Comparison of ENCODE assay signal across 27 cellular contexts in the genomic region with DNA sequence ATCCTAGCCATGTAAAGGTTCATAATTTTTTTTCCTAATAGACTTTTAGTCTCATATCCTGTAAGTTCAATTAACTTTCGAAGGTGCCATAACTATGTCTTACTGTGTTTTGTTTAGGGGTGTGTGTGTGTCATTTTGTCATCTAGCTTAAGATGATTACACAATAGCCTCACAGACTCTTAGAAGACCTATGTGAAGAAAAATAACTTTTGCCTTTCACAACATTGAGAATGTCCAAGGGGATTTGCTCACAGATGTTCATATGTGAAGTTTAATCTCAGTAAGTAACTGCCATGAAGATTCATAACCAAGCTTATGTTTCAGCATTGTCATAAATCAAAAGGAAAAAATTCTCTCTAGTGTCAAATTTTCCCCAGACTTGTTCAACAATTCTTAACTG.
"Had no signal": no experiment of that assay in that cellular context is flagged by ENCODE, and none has a peak within 500 bp of the region (broad histone marks: within the 10 kb centered on the region; RNA-seq: fewer than 3 reads in every experiment).

No MANE protein-coding gene starts in this region.

- H3K4me3 ChIP-seq: gastroesophageal sphincter, hepatocyte, neural progenitor cell, testis, transverse colon had no signal

- H3K27ac ChIP-seq: gastroesophageal sphincter, hepatocyte, neural progenitor cell, testis, transverse colon, WERI-Rb-1 had no signal

- H3K4me3 Mint-ChIP-seq: activated naive CD4-positive, alpha-beta T cell treated with anti-CD3 and anti-CD28 coated beads, Interleukin-2, amount 10 ng/mL, durations not matched to agents 7 days and 5 days; activated naive CD8-positive, alpha-beta T cell treated with anti-CD3 and anti-CD28 coated beads, Interleukin-2, amount 10 ng/mL, durations not matched to agents 7 days and 5 days; naive thymus-derived CD8-positive, alpha-beta T cell; neural progenitor cell; T-helper 17 cell had no signal

- H3K27me3 Mint-ChIP-seq: activated naive CD4-positive, alpha-beta T cell treated with anti-CD3 and anti-CD28 coated beads, Interleukin-2, amount 10 ng/mL, durations not matched to agents 7 days and 5 days; activated naive CD8-positive, alpha-beta T cell treated with anti-CD3 and anti-CD28 coated beads, Interleukin-2, amount 10 ng/mL, durations not matched to agents 7 days and 5 days; T-helper 17 cell had no signal

- H3K9ac ChIP-seq: neural progenitor cell had no signal

- ATAC-seq: activated CD4-positive, CD25-positive, alpha-beta regulatory T cell treated with anti-CD3 and anti-CD28 coated beads, Interleukin-2, amount 50 U/mL, for 24 hours; gastroesophageal sphincter; left colon; naive thymus-derived CD8-positive, alpha-beta T cell; right cardiac atrium; stimulated activated naive CD8-positive, alpha-beta T cell treated with anti-CD3 and anti-CD28 coated beads, Interleukin-15, Interleukin-2, amounts not matched to agents 100 U/mL and 50 U/mL, for 24 hours; T-helper 17 cell had no signal

- H3K27ac Mint-ChIP-seq: activated naive CD4-positive, alpha-beta T cell treated with anti-CD3 and anti-CD28 coated beads, Interleukin-2, amount 10 ng/mL, durations not matched to agents 7 days and 5 days; activated naive CD8-positive, alpha-beta T cell treated with anti-CD3 and anti-CD28 coated beads, Interleukin-2, amount 10 ng/mL, durations not matched to agents 7 days and 5 days; naive thymus-derived CD8-positive, alpha-beta T cell; neural progenitor cell; T-helper 17 cell had no signal

- H3K36me3 Mint-ChIP-seq: activated naive CD4-positive, alpha-beta T cell treated with anti-CD3 and anti-CD28 coated beads, Interleukin-2, amount 10 ng/mL, durations not matched to agents 7 days and 5 days; activated naive CD8-positive, alpha-beta T cell treated with anti-CD3 and anti-CD28 coated beads, Interleukin-2, amount 10 ng/mL, durations not matched to agents 7 days and 5 days; naive thymus-derived CD8-positive, alpha-beta T cell; neural progenitor cell had no signal

- H3K4me2 ChIP-seq: hepatocyte, neural progenitor cell had no signal

- H3K9me3 ChIP-seq: testis, transverse colon had no signal

- H3K27me3 ChIP-seq: gastroesophageal sphincter, hepatocyte, neural progenitor cell, testis, transverse colon had no signal

- H3K9me3 Mint-ChIP-seq: activated naive CD8-positive, alpha-beta T cell treated with anti-CD3 and anti-CD28 coated beads, Interleukin-2, amount 10 ng/mL, durations not matched to agents 7 days and 5 days; neural progenitor cell had no signal

- H3K4me1 Mint-ChIP-seq: activated naive CD4-positive, alpha-beta T cell treated with anti-CD3 and anti-CD28 coated beads, Interleukin-2, amount 10 ng/mL, durations not matched to agents 7 days and 5 days; activated naive CD8-positive, alpha-beta T cell treated with anti-CD3 and anti-CD28 coated beads, Interleukin-2, amount 10 ng/mL, durations not matched to agents 7 days and 5 days; naive thymus-derived CD8-positive, alpha-beta T cell; T-helper 17 cell had no signal

- H3K4me1 ChIP-seq: gastroesophageal sphincter, transverse colon had no signal

- DNase-seq: activated CD4-positive, alpha-beta T cell treated with anti-CD3 and anti-CD28 coated beads for 48 hours; activated CD4-positive, alpha-beta T cell treated with anti-CD3 and anti-CD28 coated beads, Interleukin-2, amount 50 U/mL, for 48 hours; activated CD8-positive, alpha-beta memory T cell treated with anti-CD3 and anti-CD28 coated beads for 24 hours; activated gamma-delta T cell; activated naive CD4-positive, alpha-beta T cell treated with anti-CD3 and anti-CD28 coated beads, Interleukin-2, amount 10 ng/mL, durations not matched to agents 7 days and 5 days; activated naive CD8-positive, alpha-beta T cell treated with anti-CD3 and anti-CD28 coated beads, Interleukin-2, amount 10 ng/mL, durations not matched to agents 7 days and 5 days; amygdala; caudate nucleus; cortex of kidney; kidney; left colon; mammary epithelial cell; naive thymus-derived CD8-positive, alpha-beta T cell; posterior cingulate gyrus; right cardiac atrium; stimulated activated CD4-positive, alpha-beta T cell treated with anti-CD3 and anti-CD28 coated beads, Interleukin-12 subunit alpha, Interleukin-12 subunit beta, amount 100 ng/mL, for 4 hours; stimulated activated CD4-positive, alpha-beta T cell treated with anti-CD3 and anti-CD28 coated beads, Interleukin-4, amount 100 ng/mL, for 1 hour; stimulated activated naive CD8-positive, alpha-beta T cell treated with anti-CD3 and anti-CD28 coated beads, Interleukin-15, Interleukin-2, amounts not matched to agents 100 U/mL and 50 U/mL, for 24 hours; T-helper 17 cell; T1000; testis; transverse colon; WERI-Rb-1 had no signal

- H2AFZ ChIP-seq: hepatocyte, neural progenitor cell had no signal

- H3K36me3 ChIP-seq: gastroesophageal sphincter, neural progenitor cell, transverse colon, WERI-Rb-1 had no signal
